In the genomic region with DNA sequence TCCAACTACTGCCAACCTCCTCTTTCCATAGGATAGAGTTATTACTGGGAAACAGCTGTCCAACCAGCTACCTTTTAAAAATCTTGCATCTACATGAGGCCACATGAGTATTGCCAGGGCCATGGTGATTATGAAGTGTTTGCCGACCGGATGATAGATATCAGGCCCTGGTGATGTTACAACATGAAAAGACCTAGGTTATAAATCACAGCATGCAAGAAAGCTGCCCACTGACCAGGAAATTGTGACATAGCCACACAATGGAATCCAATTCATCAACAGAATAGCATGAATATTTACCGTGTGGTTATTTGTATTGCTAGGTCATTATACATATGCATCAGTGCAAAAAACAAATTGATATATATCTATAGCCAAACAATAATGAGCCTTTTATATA, we compare ENCODE assay signal across 24 cellular contexts.
DNase-seq lines count a peak whose midpoint lies in the region; ATAC-seq, FAIRE-seq and TF ChIP-seq lines count a peak whose summit lies in the region.
"Had no signal": no experiment of that assay in that cellular context is flagged by ENCODE, and none has a peak within 500 bp of the region (broad histone marks: within the 10 kb centered on the region; RNA-seq: fewer than 3 reads in every experiment).

No MANE protein-coding gene starts in this region.

- TF ChIP-seq POLR2A in IMR-90 (IDR thresholded peaks at IDR 0.05; ENCODE audit: low read depth, low read length) (no peak), uterus (IDR thresholded peaks at IDR 0.05) (no peak)

- no CpG with 5 or more reads among the region's 3 CpGs for WGBS in IMR-90 (ENCODE audit: extremely low coverage in 2 of 2, insufficient read length in 1 of 2), 2 experiments
- 50% methylated on average over 3 of the region's 3 CpGs for WGBS in mammary epithelial cell (ENCODE audit: low coverage, missing lambda C conversion rate)
- WGBS in heart right ventricle, 2 donors = 65 to 80% methylated on average over 3 of the region's 3 CpGs

- H4K91ac ChIP-seq in IMR-90 (ENCODE audit: insufficient read depth, low read depth, low read length) = no peak overlapping the region

- H3K79me2 ChIP-seq in mammary epithelial cell (ENCODE audit: insufficient read depth, low read length) (no peaks in the 10 kb centered on the region), keratinocyte (ENCODE audit: control insufficient read depth, insufficient read depth, low read length) (no peaks in the 10 kb centered on the region)

- H3K4ac ChIP-seq in IMR-90 (ENCODE audit: low read depth, low read length) = no peak overlapping the region

- H2AFZ ChIP-seq in IMR-90 (replicated peaks; ENCODE audit: low read length, poor library complexity) (no peak overlapping the region), mammary epithelial cell (ENCODE audit: low read depth, low read length) (no peak overlapping the region), keratinocyte (ENCODE audit: control insufficient read depth, low read length) (peak overlapping the region; percentile 3)

- FAIRE-seq in keratinocyte (lab: Jason Lieb, UNC) = peak; percentile 63
- FAIRE-seq: G401.6, H1, HTR-8/SVneo, RCC 7860 had no signal

- no peak overlapping the region for H3K56ac ChIP-seq in IMR-90 (ENCODE audit: extremely low read depth, insufficient read depth, low read length)

- no peak overlapping the region for H3K4me3 ChIP-seq in IMR-90 (ENCODE audit: insufficient read depth, low read depth, low read length)
- H3K4me3 ChIP-seq in mammary epithelial cell (replicated peaks in 1 of 3; ENCODE audit: insufficient read depth in 1 of 3, low read depth in 2 of 3, low read length in 3 of 3) = no peak overlapping the region
- H3K4me3 ChIP-seq in keratinocyte (ENCODE audit: control insufficient read depth in 2 of 3, extremely low read depth in 1 of 3, insufficient read depth in 2 of 3, low read depth in 1 of 3, low read length in 3 of 3) = no peak overlapping the region
- H3K4me3 ChIP-seq in heart right ventricle = no peak overlapping the region
- no peak overlapping the region for H3K4me3 ChIP-seq in uterus

- no peak overlapping the region for H2BK20ac ChIP-seq in IMR-90 (ENCODE audit: low read depth, low read length)

- H2AK9ac ChIP-seq in IMR-90 (replicated peaks; ENCODE audit: low read depth, low read length, poor library complexity) = no peak overlapping the region

- intact Hi-C loops in IMR-90 (cut with micrococcal nuclease) (loop anchor here (10.0 kb wide), 1 partner anchor 509 kb away; no protein-coding TSS in a partner anchor), mammary epithelial cell (cut with micrococcal nuclease) (loop anchor here (5.0 kb wide), 2 partner anchors 56 to 139 kb away; no protein-coding TSS in a partner anchor), heart right ventricle (cut with DNase I) (no loop called here), uterus (cut with DNase I; ENCODE audit: low total_unique reads) (no loop called here)

- no peak for DNase-seq in IMR-90
- DNase-seq in mammary epithelial cell = peak; percentile 32
- DNase-seq in keratinocyte (ENCODE audit: low read depth, low spot score) = no peak
- no peak for DNase-seq in putamen (ENCODE audit: low spot score)
- DNase-seq in heart right ventricle = no peak
- no peak for DNase-seq in uterus
- DNase-seq: ACHN, AML-193, DMS79 treated with DMSO at 0.1 percent for 48 hours, Kasumi-1, MM.1S, NCI-H1092, NCI-H1436 treated with DMSO at 0.1 percent for 48 hours, NCI-H2029 treated with DMSO at 0.1 percent for 48 hours, NCI-H2171, NCI-H526 treated with DMSO at 0.1 percent for 48 hours, Right ventricle myocardium superior had no signal

- H3K9me1 ChIP-seq in IMR-90 (ENCODE audit: insufficient read depth, low read length) = peaks cover 19% of the 10 kb centered on the region
- no peaks in the 10 kb centered on the region for H3K9me1 ChIP-seq in keratinocyte (ENCODE audit: control insufficient read depth, extremely low read depth, insufficient read depth, low read length)

- H4K5ac ChIP-seq in IMR-90 (ENCODE audit: low read depth, low read length) = no peak overlapping the region

- ATAC-seq in IMR-90 (ENCODE audit: low read depth) (no peak), heart right ventricle (no peak), HG02981 (IDR thresholded peaks at IDR 0.05; ENCODE audit: unreplicated experiment) (no peak)
- ATAC-seq: SK-N-SH treated with all-trans-retinoic acid at 6 μM for 48 hours had no signal

- no peak overlapping the region; the same call in 2 of the 3 replicates for H2BK15ac ChIP-seq in IMR-90 (ENCODE audit: low read depth, low read length)

- H3K27ac ChIP-seq in IMR-90 (ENCODE audit: insufficient read depth, low read length) = no peak overlapping the region
- H3K27ac ChIP-seq in mammary epithelial cell (ENCODE audit: insufficient read depth, low read depth, low read length) = no peak overlapping the region
- no peak overlapping the region for H3K27ac ChIP-seq in keratinocyte (ENCODE audit: control insufficient read depth, insufficient read depth, low read length)
- no peak overlapping the region for H3K27ac ChIP-seq in heart right ventricle
- no peak overlapping the region for H3K27ac ChIP-seq in uterus
- H3K27ac ChIP-seq: HL-60 had no signal

- BruUV-seq in IMR-90 (replicated peaks; lab: Mats Ljungman, UMichigan) = no TSS peak
- BruUV-seq in mammary epithelial cell (replicated peaks; lab: Mats Ljungman, UMichigan) = no TSS peak

- no peak overlapping the region; the same call in 1 of the 2 replicates for H3K18ac ChIP-seq in IMR-90 (ENCODE audit: low read depth, low read length)

- H4K20me1 ChIP-seq in IMR-90 (ENCODE audit: insufficient read depth, low read length) (no peaks in the 10 kb centered on the region), mammary epithelial cell (ENCODE audit: insufficient read depth, low read length) (no peaks in the 10 kb centered on the region), keratinocyte (ENCODE audit: control insufficient read depth, extremely low read depth, insufficient read depth, low read length) (no peaks in the 10 kb centered on the region)

- dilution Hi-C loops in IMR-90 (cut with HindIII; ENCODE audit: low sequenced_read_pairs, unreplicated experiment) = no loop called here
- dilution Hi-C loops in mammary epithelial cell (cut with HindIII; ENCODE audit: low sequenced_read_pairs) = no loop called here
- dilution Hi-C loops in keratinocyte (cut with MboI; ENCODE audit: extremely low pct_ligation_motif_present, low sequenced_read_pairs) = no loop called here

- peaks cover 4 to 18% of the 10 kb centered on the region in 2 experiments; a peak in 2 of 4 replicates for H3K79me1 ChIP-seq in IMR-90 (ENCODE audit: low read depth in 1 of 2, low read length in 2 of 2)

- no peak overlapping the region for H3K9ac ChIP-seq in IMR-90 (ENCODE audit: low read depth, low read length)
- H3K9ac ChIP-seq in mammary epithelial cell (ENCODE audit: insufficient read depth, low read length) = no peak overlapping the region
- no peak overlapping the region for H3K9ac ChIP-seq in keratinocyte (ENCODE audit: control insufficient read depth, extremely low read depth, insufficient read depth, low read length)

- CTCF ChIA-PET in IMR-90 (lab: Yijun Ruan, JAX) (no interaction called here), mammary epithelial cell (lab: Charles Lee; ENCODE audit: low non-redundant PET) (no interaction called here)

- no peaks in the 10 kb centered on the region for H3K36me3 ChIP-seq in IMR-90 (ENCODE audit: control insufficient read depth, insufficient read depth, low read length)
- no peaks in the 10 kb centered on the region for H3K36me3 ChIP-seq in mammary epithelial cell (ENCODE audit: insufficient read depth, low read length)
- no peaks in the 10 kb centered on the region for H3K36me3 ChIP-seq in keratinocyte (ENCODE audit: control insufficient read depth in 2 of 2, extremely low read depth in 1 of 2, insufficient read depth in 2 of 2, low read length in 2 of 2)
- no peaks in the 10 kb centered on the region for H3K36me3 ChIP-seq in heart right ventricle
- no peaks in the 10 kb centered on the region for H3K36me3 ChIP-seq in uterus

- H3K14ac ChIP-seq in IMR-90 (replicated peaks; ENCODE audit: low read depth, low read length) = peak overlapping the region; percentile 2; the same call in 1 of the 2 replicates

- no peak overlapping the region for H2BK5ac ChIP-seq in IMR-90 (ENCODE audit: low read depth, low read length, poor library complexity, severe bottlenecking)

- H3K4me2 ChIP-seq in IMR-90 (ENCODE audit: low read depth, low read length) = no peak overlapping the region
- H3K4me2 ChIP-seq in mammary epithelial cell (ENCODE audit: insufficient read depth, low read depth, low read length) = no peak overlapping the region
- no peak overlapping the region for H3K4me2 ChIP-seq in keratinocyte (ENCODE audit: control insufficient read depth, extremely low read depth, insufficient read depth, low read depth, low read length)

- no peak for TF ChIP-seq RAD21 in IMR-90 (IDR thresholded peaks at IDR 0.05; ENCODE audit: low read length)

- no peak overlapping the region for H4K8ac ChIP-seq in IMR-90 (ENCODE audit: low read depth in 2 of 2, low read length in 2 of 2)

- POLR2A ChIA-PET in IMR-90 (lab: Charles Lee; ENCODE audit: unreplicated experiment) = no interaction called here

- H3K27me3 ChIP-seq in IMR-90 (ENCODE audit: control insufficient read depth, insufficient read depth, low read length) (no peaks in the 10 kb centered on the region), mammary epithelial cell (ENCODE audit: insufficient read depth, low read length) (no peaks in the 10 kb centered on the region), keratinocyte (ENCODE audit: control insufficient read depth, extremely low read depth, insufficient read depth, low read length) (no peaks in the 10 kb centered on the region), heart right ventricle (no peaks in the 10 kb centered on the region), uterus (no peaks in the 10 kb centered on the region)

- in situ Hi-C loops in IMR-90 (cut with MboI; ENCODE audit: low sequenced_read_pairs) = no loop called here
- in situ Hi-C loops in mammary epithelial cell (cut with MboI; ENCODE audit: low sequenced_read_pairs in 2 of 2) = no loop called here

- peak overlapping the region; percentile 0; the same call in 1 of the 2 replicates for H2BK120ac ChIP-seq in IMR-90 (ENCODE audit: low read depth, low read length)

- no peak for TF ChIP-seq CTCF in IMR-90 (conservative IDR thresholded peaks at IDR 0.05; ENCODE audit: low read depth, low read length)
- no peak for TF ChIP-seq CTCF in mammary epithelial cell (conservative IDR thresholded peaks at IDR 0.05 in 1 of 2, IDR thresholded peaks at IDR 0.05 in 1 of 2; ENCODE audit: extremely low read depth in 1 of 2, insufficient read depth in 1 of 2, low read depth in 1 of 2, low read length in 2 of 2)
- TF ChIP-seq CTCF in keratinocyte (optimal IDR thresholded peaks at IDR 0.05 in 1 of 3, IDR thresholded peaks at IDR 0.05 in 1 of 3, conservative IDR thresholded peaks at IDR 0.05 in 1 of 3; ENCODE audit: extremely low read depth in 1 of 3, insufficient read depth in 2 of 3, low read length in 3 of 3) = no peak
- no peak for TF ChIP-seq CTCF in heart right ventricle (IDR thresholded peaks at IDR 0.05)
- no peak for TF ChIP-seq CTCF in uterus (IDR thresholded peaks at IDR 0.05)

- H2AK5ac ChIP-seq in IMR-90 (ENCODE audit: low read depth, low read length) = no peak overlapping the region

- H3K4me1 ChIP-seq in IMR-90 (ENCODE audit: control insufficient read depth, insufficient read depth, low read length) = peaks cover 14% of the 10 kb centered on the region
- H3K4me1 ChIP-seq in mammary epithelial cell (ENCODE audit: insufficient read depth, low read length) = peaks cover 35% of the 10 kb centered on the region
- peaks cover 46% of the 10 kb centered on the region for H3K4me1 ChIP-seq in keratinocyte (ENCODE audit: control insufficient read depth, extremely low read depth, insufficient read depth, low read length)
- peaks cover 0 to 7% (median 0%) of the 10 kb centered on the region in 9 donors for H3K4me1 ChIP-seq in heart right ventricle
- no peaks in the 10 kb centered on the region for H3K4me1 ChIP-seq in uterus

- no peak overlapping the region for H3K23ac ChIP-seq in IMR-90 (ENCODE audit: low read depth, low read length)

- H3K9me3 ChIP-seq in IMR-90 (ENCODE audit: control insufficient read depth, insufficient read depth, low read length) (no peaks in the 10 kb centered on the region), mammary epithelial cell (replicated peaks; ENCODE audit: insufficient read depth, low read length) (peaks cover 8% of the 10 kb centered on the region), keratinocyte (ENCODE audit: control insufficient read depth, low read depth, low read length) (no peaks in the 10 kb centered on the region), heart right ventricle (no peaks in the 10 kb centered on the region), uterus (no peaks in the 10 kb centered on the region)

Comparison
In these comparisons a context has a peak if more than half of its experiments do, and no peak if none do; other contexts are left out.
1. intact Hi-C loops: an anchor here in IMR-90 (10.0 kb wide) and mammary epithelial cell (5.0 kb wide); none called in heart right ventricle and uterus.